In the genomic region with DNA sequence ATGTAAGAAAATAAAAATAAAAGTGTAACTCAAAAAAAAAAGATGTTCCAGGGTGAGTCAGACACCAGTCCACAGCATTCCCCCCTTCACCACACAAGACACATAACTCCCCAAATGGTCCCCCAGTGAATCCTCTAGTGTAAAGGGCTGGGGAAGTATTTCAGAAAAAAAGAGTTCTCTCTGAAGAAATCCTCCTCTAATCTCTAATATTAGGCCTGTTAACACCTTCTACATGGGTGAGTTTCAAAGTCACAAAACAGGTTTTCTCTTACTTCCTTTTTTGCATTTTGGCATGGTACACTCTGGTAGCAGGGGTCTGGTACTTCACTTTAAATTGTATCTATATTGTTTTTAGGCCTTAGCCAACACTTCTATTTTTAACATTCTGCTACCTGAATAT, we compare ENCODE assay signal across 1 cellular context.
A peak's percentile ranks its signal among the peaks of the same experiment; 100 is the strongest.
TF ChIP-seq lines count a peak whose summit lies in the region.

No MANE protein-coding gene starts in this region.

TF ChIP-seq in GM12878, 131 proteins besides CTCF, POLR2A, EP300 and RAD21 (continued from another document):
- TF ChIP-seq, protein P1, sequence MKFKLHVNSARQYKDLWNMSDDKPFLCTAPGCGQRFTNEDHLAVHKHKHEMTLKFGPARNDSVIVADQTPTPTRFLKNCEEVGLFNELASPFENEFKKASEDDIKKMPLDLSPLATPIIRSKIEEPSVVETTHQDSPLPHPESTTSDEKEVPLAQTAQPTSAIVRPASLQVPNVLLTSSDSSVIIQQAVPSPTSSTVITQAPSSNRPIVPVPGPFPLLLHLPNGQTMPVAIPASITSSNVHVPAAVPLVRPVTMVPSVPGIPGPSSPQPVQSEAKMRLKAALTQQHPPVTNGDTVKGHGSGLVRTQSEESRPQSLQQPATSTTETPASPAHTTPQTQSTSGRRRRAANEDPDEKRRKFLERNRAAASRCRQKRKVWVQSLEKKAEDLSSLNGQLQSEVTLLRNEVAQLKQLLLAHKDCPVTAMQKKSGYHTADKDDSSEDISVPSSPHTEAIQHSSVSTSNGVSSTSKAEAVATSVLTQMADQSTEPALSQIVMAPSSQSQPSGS (IDR thresholded peaks at IDR 0.05; ENCODE audit: low read length), result no peak
- TF ChIP-seq FOXK2 (IDR thresholded peaks at IDR 0.05), result no peak
- TF ChIP-seq TCF7 (IDR thresholded peaks at IDR 0.05; ENCODE audit: borderline replicate concordance), result no peak
- no peak for TF ChIP-seq YBX1 (IDR thresholded peaks at IDR 0.05)
- TF ChIP-seq RAD51 (IDR thresholded peaks at IDR 0.05), result no peak; the same call in 1 of the 2 replicates
- TF ChIP-seq MEF2A (IDR thresholded peaks at IDR 0.05; ENCODE audit: insufficient read depth, low read depth, low read length), result no peak
- TF ChIP-seq KDM1A (IDR thresholded peaks at IDR 0.05; ENCODE audit: borderline replicate concordance), result no peak
- TF ChIP-seq ATF7 (IDR thresholded peaks at IDR 0.05; ENCODE audit: low read depth), result peak; percentile 56; the same call in 1 of the 2 replicates
- TF ChIP-seq, protein P2, sequence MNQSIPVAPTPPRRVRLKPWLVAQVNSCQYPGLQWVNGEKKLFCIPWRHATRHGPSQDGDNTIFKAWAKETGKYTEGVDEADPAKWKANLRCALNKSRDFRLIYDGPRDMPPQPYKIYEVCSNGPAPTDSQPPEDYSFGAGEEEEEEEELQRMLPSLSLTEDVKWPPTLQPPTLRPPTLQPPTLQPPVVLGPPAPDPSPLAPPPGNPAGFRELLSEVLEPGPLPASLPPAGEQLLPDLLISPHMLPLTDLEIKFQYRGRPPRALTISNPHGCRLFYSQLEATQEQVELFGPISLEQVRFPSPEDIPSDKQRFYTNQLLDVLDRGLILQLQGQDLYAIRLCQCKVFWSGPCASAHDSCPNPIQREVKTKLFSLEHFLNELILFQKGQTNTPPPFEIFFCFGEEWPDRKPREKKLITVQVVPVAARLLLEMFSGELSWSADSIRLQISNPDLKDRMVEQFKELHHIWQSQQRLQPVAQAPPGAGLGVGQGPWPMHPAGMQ (IDR thresholded peaks at IDR 0.05; ENCODE audit: borderline replicate concordance), result no peak
- no peak for TF ChIP-seq NRF1 (conservative IDR thresholded peaks at IDR 0.05; ENCODE audit: low read depth, low read length)
- TF ChIP-seq, protein P3, sequence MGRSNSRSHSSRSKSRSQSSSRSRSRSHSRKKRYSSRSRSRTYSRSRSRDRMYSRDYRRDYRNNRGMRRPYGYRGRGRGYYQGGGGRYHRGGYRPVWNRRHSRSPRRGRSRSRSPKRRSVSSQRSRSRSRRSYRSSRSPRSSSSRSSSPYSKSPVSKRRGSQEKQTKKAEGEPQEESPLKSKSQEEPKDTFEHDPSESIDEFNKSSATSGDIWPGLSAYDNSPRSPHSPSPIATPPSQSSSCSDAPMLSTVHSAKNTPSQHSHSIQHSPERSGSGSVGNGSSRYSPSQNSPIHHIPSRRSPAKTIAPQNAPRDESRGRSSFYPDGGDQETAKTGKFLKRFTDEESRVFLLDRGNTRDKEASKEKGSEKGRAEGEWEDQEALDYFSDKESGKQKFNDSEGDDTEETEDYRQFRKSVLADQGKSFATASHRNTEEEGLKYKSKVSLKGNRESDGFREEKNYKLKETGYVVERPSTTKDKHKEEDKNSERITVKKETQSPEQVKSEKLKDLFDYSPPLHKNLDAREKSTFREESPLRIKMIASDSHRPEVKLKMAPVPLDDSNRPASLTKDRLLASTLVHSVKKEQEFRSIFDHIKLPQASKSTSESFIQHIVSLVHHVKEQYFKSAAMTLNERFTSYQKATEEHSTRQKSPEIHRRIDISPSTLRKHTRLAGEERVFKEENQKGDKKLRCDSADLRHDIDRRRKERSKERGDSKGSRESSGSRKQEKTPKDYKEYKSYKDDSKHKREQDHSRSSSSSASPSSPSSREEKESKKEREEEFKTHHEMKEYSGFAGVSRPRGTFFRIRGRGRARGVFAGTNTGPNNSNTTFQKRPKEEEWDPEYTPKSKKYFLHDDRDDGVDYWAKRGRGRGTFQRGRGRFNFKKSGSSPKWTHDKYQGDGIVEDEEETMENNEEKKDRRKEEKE (IDR thresholded peaks at IDR 0.05), result no peak
- peak; percentile 28; the same call in 1 of the 2 replicates for TF ChIP-seq ZNF217 (IDR thresholded peaks at IDR 0.05)
- peak; percentile 62 for TF ChIP-seq IKZF1 (conservative IDR thresholded peaks at IDR 0.05)
- peak; percentile 65; the same call in 1 of the 2 replicates for TF ChIP-seq ZNF384 (IDR thresholded peaks at IDR 0.05; ENCODE audit: borderline replicate concordance, low read depth, low read length)
- 0 out of 2 replicates have a peak, but pooled peaks have one; percentile 10 for TF ChIP-seq ZNF24 (IDR thresholded peaks at IDR 0.05)
- TF ChIP-seq ZBED1 (IDR thresholded peaks at IDR 0.05; ENCODE audit: borderline replicate concordance), result no peak
- TF ChIP-seq IKZF2 (IDR thresholded peaks at IDR 0.05), result peak; percentile 50 to 68; a peak in 2 of 4 replicates
- TF ChIP-seq, protein P4, sequence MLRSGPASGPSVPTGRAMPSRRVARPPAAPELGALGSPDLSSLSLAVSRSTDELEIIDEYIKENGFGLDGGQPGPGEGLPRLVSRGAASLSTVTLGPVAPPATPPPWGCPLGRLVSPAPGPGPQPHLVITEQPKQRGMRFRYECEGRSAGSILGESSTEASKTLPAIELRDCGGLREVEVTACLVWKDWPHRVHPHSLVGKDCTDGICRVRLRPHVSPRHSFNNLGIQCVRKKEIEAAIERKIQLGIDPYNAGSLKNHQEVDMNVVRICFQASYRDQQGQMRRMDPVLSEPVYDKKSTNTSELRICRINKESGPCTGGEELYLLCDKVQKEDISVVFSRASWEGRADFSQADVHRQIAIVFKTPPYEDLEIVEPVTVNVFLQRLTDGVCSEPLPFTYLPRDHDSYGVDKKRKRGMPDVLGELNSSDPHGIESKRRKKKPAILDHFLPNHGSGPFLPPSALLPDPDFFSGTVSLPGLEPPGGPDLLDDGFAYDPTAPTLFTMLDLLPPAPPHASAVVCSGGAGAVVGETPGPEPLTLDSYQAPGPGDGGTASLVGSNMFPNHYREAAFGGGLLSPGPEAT (IDR thresholded peaks at IDR 0.05; ENCODE audit: low read depth), result peak; percentile 73; the same call in 1 of the 2 replicates
- TF ChIP-seq BCL11A (IDR thresholded peaks at IDR 0.05; ENCODE audit: low read depth, low read length), result 0 out of 2 replicates have a peak, but pooled peaks have one; percentile 3
- TF ChIP-seq NFIC (IDR thresholded peaks at IDR 0.05; ENCODE audit: low read depth, low read length), result 0 out of 2 replicates have a peak, but pooled peaks have one; percentile 36
- no peak for TF ChIP-seq TBL1XR1 (IDR thresholded peaks at IDR 0.05; ENCODE audit: low read depth, low read length)
- TF ChIP-seq RUNX3 (IDR thresholded peaks at IDR 0.05; ENCODE audit: low read length), result 0 out of 2 replicates have a peak, but pooled peaks have one; percentile 22
- peak; percentile 86 for TF ChIP-seq MEF2B (IDR thresholded peaks at IDR 0.05; ENCODE audit: partially characterized antibody, poor library complexity, severe bottlenecking)
- peak; percentile 72; the same call in 1 of the 2 replicates for TF ChIP-seq MTA2 (IDR thresholded peaks at IDR 0.05; ENCODE audit: low read depth)
- no peak for TF ChIP-seq CEBPB (IDR thresholded peaks at IDR 0.05; ENCODE audit: borderline replicate concordance in 1 of 2, low read depth in 2 of 2, low read length in 2 of 2)
